ENCODE assay signal across 22 cellular contexts in genomic region chr1:16213013-16213412, GRCh38. TPM values are rescaled to one million over a fixed set of nuclear protein-coding genes. Genes with fewer than 3 reads are reported as not detected.
DNase-seq lines count a peak whose midpoint lies in the region; ATAC-seq and TF ChIP-seq lines count a peak whose summit lies in the region.
"Had no signal": no experiment of that assay in that cellular context is flagged by ENCODE, and none has a peak within 500 bp of the region (broad histone marks: within the 10 kb centered on the region; RNA-seq: fewer than 3 reads in every experiment).

No MANE protein-coding gene starts in this region.

- H3K9ac ChIP-seq in parathyroid adenoma, result no peak overlapping the region

- peaks cover 8% of the 10 kb centered on the region for H3K27me3 ChIP-seq in GM23338 (ENCODE audit: insufficient read depth)
- no peaks in the 10 kb centered on the region for H3K27me3 ChIP-seq in parathyroid adenoma (ENCODE audit: control insufficient read depth, insufficient read depth, low read length)
- H3K27me3 ChIP-seq: testis had no signal

- H3K4me3 Mint-ChIP-seq in GM23338, result peak overlapping the region; percentile 81
- H3K4me3 Mint-ChIP-seq in WTC11, result peak overlapping the region; percentile 76
- H3K4me3 Mint-ChIP-seq in activated CD8-positive, alpha-beta T cell treated with anti-CD3 and anti-CD28 coated beads for 36 hours, result no peak overlapping the region
- H3K4me3 Mint-ChIP-seq: activated T-helper 17 cell treated with anti-CD3 and anti-CD28 coated beads, Interleukin-2, amount 50 U/mL, for 72 hours; CD4-positive, alpha-beta memory T cell; T-helper 17 cell had no signal

- ATAC-seq in GM23338, result no peak
- no peak for ATAC-seq in WTC11
- no peak for ATAC-seq in GM18907 (IDR thresholded peaks at IDR 0.05; ENCODE audit: unreplicated experiment)
- no peak for ATAC-seq in activated CD8-positive, alpha-beta T cell treated with anti-CD3 and anti-CD28 coated beads for 36 hours
- ATAC-seq: activated naive CD4-positive, alpha-beta T cell treated with anti-CD3 and anti-CD28 coated beads, Interleukin-2, amount 50 U/mL, for 72 hours; activated T-helper 17 cell treated with anti-CD3 and anti-CD28 coated beads, Interleukin-2, amount 50 U/mL, for 72 hours; naive thymus-derived CD4-positive, alpha-beta T cell; Panc1; T-helper 17 cell had no signal

- H2AFZ ChIP-seq in GM23338 (peak overlapping the region; percentile 70), parathyroid adenoma (peak overlapping the region; percentile 60)

- DNase-seq in GM23338 (ENCODE audit: low spot score), result no peak
- DNase-seq in WTC11 (ENCODE audit: low spot score), result no peak
- no peak for DNase-seq in activated naive CD4-positive, alpha-beta T cell (lab: John Stamatoyannopoulos, UW)
- no peak for DNase-seq in nucleus accumbens (lab: John Stamatoyannopoulos, UW)
- no peak for DNase-seq in activated CD8-positive, alpha-beta T cell treated with anti-CD3 and anti-CD28 coated beads for 36 hours
- DNase-seq: CD4-positive, alpha-beta memory T cell; hypothalamus; left ventricle myocardium inferior; naive thymus-derived CD4-positive, alpha-beta T cell; NCI-H2081 treated with DMSO at 0.1 percent for 48 hours; NCI-H774; retina; SHP77; stimulated activated naive CD4-positive, alpha-beta T cell; T-helper 17 cell; testis had no signal

- H3K4me1 ChIP-seq in GM23338 (ENCODE audit: insufficient read depth), result peaks cover 52% of the 10 kb centered on the region
- peaks cover 3% of the 10 kb centered on the region for H3K4me1 ChIP-seq in parathyroid adenoma

- peaks cover 11% of the 10 kb centered on the region; the same call in 1 of the 2 replicates for H3F3A ChIP-seq in GM23338 (replicated peaks; ENCODE audit: low read depth)

- H3K79me2 ChIP-seq in GM23338 (replicated peaks; ENCODE audit: insufficient read depth) (peaks cover 30% of the 10 kb centered on the region), parathyroid adenoma (no peaks in the 10 kb centered on the region)

- H3K36me3 ChIP-seq in GM23338 (ENCODE audit: insufficient read depth) (no peaks in the 10 kb centered on the region), parathyroid adenoma (ENCODE audit: control insufficient read depth, insufficient read depth, low read length) (no peaks in the 10 kb centered on the region)
- H3K36me3 ChIP-seq: left ventricle myocardium inferior had no signal

- POLR2A ChIA-PET in WTC11 (lab: Charles Lee), result interaction anchor here (0.6 to 1.3 kb wide), 3 partner anchors 13 to 59 kb away, joined by 3 to 6 read pairs (median 4); no protein-coding TSS in a partner anchor
- POLR2A ChIA-PET in activated CD8-positive, alpha-beta T cell treated with anti-CD3 and anti-CD28 coated beads for 36 hours (lab: Charles Lee), result no interaction called here

- no peaks in the 10 kb centered on the region for H3K9me3 ChIP-seq in iPS-18c (ENCODE audit: control insufficient read depth, insufficient read depth, low read length)
- H3K9me3 ChIP-seq in parathyroid adenoma (ENCODE audit: control insufficient read depth, low read length), result no peaks in the 10 kb centered on the region
- H3K9me3 ChIP-seq: left ventricle myocardium inferior, testis had no signal

- H3K27ac ChIP-seq in GM23338 (ENCODE audit: low read depth) (no peak overlapping the region; the same call in 1 of the 2 replicates), parathyroid adenoma (peak overlapping the region; percentile 4)
- H3K27ac ChIP-seq: left ventricle myocardium inferior, testis had no signal

- H3K27ac Mint-ChIP-seq in GM23338 (peak overlapping the region; percentile 40; the same call in 1 of the 2 replicates), WTC11 (peak overlapping the region; percentile 11; the same call in 1 of the 2 replicates)
- no peak overlapping the region for H3K27ac Mint-ChIP-seq in activated CD8-positive, alpha-beta T cell treated with anti-CD3 and anti-CD28 coated beads for 36 hours
- H3K27ac Mint-ChIP-seq: activated naive CD4-positive, alpha-beta T cell treated with anti-CD3 and anti-CD28 coated beads, Interleukin-2, amount 50 U/mL, for 72 hours; activated T-helper 17 cell treated with anti-CD3 and anti-CD28 coated beads, Interleukin-2, amount 50 U/mL, for 72 hours; naive thymus-derived CD4-positive, alpha-beta T cell; T-helper 17 cell had no signal

- H3K4me2 ChIP-seq in GM23338 (peak overlapping the region; percentile 94), parathyroid adenoma (ENCODE audit: low read length) (peak overlapping the region; percentile 75)

- no peaks in the 10 kb centered on the region for H3K9me2 ChIP-seq in GM23338 (ENCODE audit: insufficient read depth)

- TF ChIP-seq CTCF in GM23338 (conservative IDR thresholded peaks at IDR 0.05; ENCODE audit: low read depth in 2 of 2) (no peak), WTC11 (IDR thresholded peaks at IDR 0.05) (no peak), parathyroid adenoma (IDR thresholded peaks at IDR 0.05) (no peak)
- TF ChIP-seq CTCF in activated CD8-positive, alpha-beta T cell treated with anti-CD3 and anti-CD28 coated beads for 36 hours (IDR thresholded peaks at IDR 0.05), result no peak

- no peaks in the 10 kb centered on the region; the same call in 1 of the 2 replicates for H4K20me1 ChIP-seq in GM23338 (replicated peaks; ENCODE audit: insufficient read depth)

- CTCF ChIA-PET in WTC11 (lab: Charles Lee), result interaction anchor here (1.0 to 2.5 kb wide), 7 partner anchors 13 to 150 kb away, joined by 3 to 11 read pairs (median 7); no protein-coding TSS in a partner anchor
- CTCF ChIA-PET in activated CD8-positive, alpha-beta T cell treated with anti-CD3 and anti-CD28 coated beads for 36 hours (lab: Charles Lee), result interaction anchor here (1.0 kb wide), 1 partner anchor 8 kb away, joined by 3 read pairs; no protein-coding TSS in a partner anchor

- intact Hi-C loops in activated CD8-positive, alpha-beta T cell treated with anti-CD3 and anti-CD28 coated beads for 36 hours (cut with micrococcal nuclease), result no loop called here

- H3K4me3 ChIP-seq in GM23338 (peak overlapping the region; percentile 70), iPS-18c (ENCODE audit: insufficient read depth, low read depth, low read length) (0 out of 2 replicates have a peak overlapping the region, but pooled peaks have one; percentile 31), parathyroid adenoma (ENCODE audit: low read depth, low read length) (no peak overlapping the region)
- H3K4me3 ChIP-seq: left ventricle myocardium inferior, testis had no signal

- H3K27me3 Mint-ChIP-seq in GM23338 (ENCODE audit: insufficient read depth, low read depth, poor library complexity), result peaks cover 22% of the 10 kb centered on the region
- H3K27me3 Mint-ChIP-seq in WTC11 (ENCODE audit: low read depth), result peaks cover 10% of the 10 kb centered on the region
- no peaks in the 10 kb centered on the region for H3K27me3 Mint-ChIP-seq in activated CD8-positive, alpha-beta T cell treated with anti-CD3 and anti-CD28 coated beads for 36 hours
- H3K27me3 Mint-ChIP-seq: activated T-helper 17 cell treated with anti-CD3 and anti-CD28 coated beads, Interleukin-2, amount 50 U/mL, for 72 hours; CD4-positive, alpha-beta memory T cell; T-helper 17 cell had no signal

- H3K36me3 Mint-ChIP-seq in GM23338 (ENCODE audit: low read depth), result peaks cover 3% of the 10 kb centered on the region; the same call in 1 of the 3 replicates
- H3K36me3 Mint-ChIP-seq in WTC11, result no peaks in the 10 kb centered on the region
- H3K36me3 Mint-ChIP-seq in activated CD8-positive, alpha-beta T cell treated with anti-CD3 and anti-CD28 coated beads for 36 hours (ENCODE audit: low read depth), result no peaks in the 10 kb centered on the region
- H3K36me3 Mint-ChIP-seq: activated naive CD4-positive, alpha-beta T cell treated with anti-CD3 and anti-CD28 coated beads, Interleukin-2, amount 50 U/mL, for 72 hours; CD4-positive, alpha-beta memory T cell; naive thymus-derived CD4-positive, alpha-beta T cell had no signal

- H3K4me1 Mint-ChIP-seq in GM23338 (peaks cover 47% of the 10 kb centered on the region), WTC11 (peaks cover 54% of the 10 kb centered on the region)
- peaks cover 17% of the 10 kb centered on the region for H3K4me1 Mint-ChIP-seq in activated CD8-positive, alpha-beta T cell treated with anti-CD3 and anti-CD28 coated beads for 36 hours (ENCODE audit: low read depth)

- H3K9me3 Mint-ChIP-seq in GM23338 (no peaks in the 10 kb centered on the region), WTC11 (no peaks in the 10 kb centered on the region)
- no peaks in the 10 kb centered on the region for H3K9me3 Mint-ChIP-seq in activated CD8-positive, alpha-beta T cell treated with anti-CD3 and anti-CD28 coated beads for 36 hours
- H3K9me3 Mint-ChIP-seq: activated naive CD4-positive, alpha-beta T cell treated with anti-CD3 and anti-CD28 coated beads, Interleukin-2, amount 50 U/mL, for 72 hours; activated T-helper 17 cell treated with anti-CD3 and anti-CD28 coated beads, Interleukin-2, amount 50 U/mL, for 72 hours; CD4-positive, alpha-beta memory T cell; naive thymus-derived CD4-positive, alpha-beta T cell had no signal

TF ChIP-seq in GM23338, 12 proteins besides CTCF, POLR2A, EP300 and RAD21 (continues in another document):
- no peak for TF ChIP-seq CREB1 (CRISPR knock-in tag; IDR thresholded peaks at IDR 0.05; ENCODE audit: low read depth)
- TF ChIP-seq STAT1 (IDR thresholded peaks at IDR 0.05; ENCODE audit: unreplicated experiment), result no peak
- TF ChIP-seq NANOG (IDR thresholded peaks at IDR 0.05; ENCODE audit: borderline replicate concordance), result no peak

TF ChIP-seq in WTC11, 78 proteins besides CTCF, POLR2A, EP300 and RAD21:
- TF ChIP-seq TEAD4 (CRISPR knock-in tag; IDR thresholded peaks at IDR 0.05) (0 out of 2 replicates have a peak, but pooled peaks have one; percentile 19), CREB1 (CRISPR knock-in tag; IDR thresholded peaks at IDR 0.05) (no peak)

RNA-seq across cellular contexts. Expression of gene ARHGEF19, which starts 0.6 kb away (rescaled TPM):
- total RNA-seq in GM23338 (2014; rRNA removed; shearing (Covaris generic)), result 37.5 and 46.4 TPM in 2 replicates
- 19.5 and 22.5 TPM in 2 replicates for polyA plus RNA-seq in GM23338 (2016; fragmentation: Nextera tagmentation; extraction: Ambion mirVana)
- total RNA-seq in WTC11 (2021), result 51.1 to 53.1 TPM (median 52.9 TPM) in 3 replicates
- 1 to 10 TPM; 5.7 to 7.4 TPM for total RNA-seq in activated CD8-positive, alpha-beta T cell treated with anti-CD3 and anti-CD28 coated beads for 36 hours

RNA-seq across cellular contexts. Expression of gene CPLANE2, which starts 24.0 kb away (rescaled TPM):
- 1.6 and 1.8 TPM in 2 replicates for total RNA-seq in GM23338 (2014; rRNA removed; shearing (Covaris generic))
- 0.44 and 1.1 TPM in 2 replicates for polyA plus RNA-seq in GM23338 (2016; fragmentation: Nextera tagmentation; extraction: Ambion mirVana)
- total RNA-seq in WTC11 (2021), result 3.9 to 5.0 TPM (median 4.9 TPM) in 3 replicates
- 1 to 10 TPM; 1.2 to 1.4 TPM for total RNA-seq in activated CD8-positive, alpha-beta T cell treated with anti-CD3 and anti-CD28 coated beads for 36 hours

RNA-seq across cellular contexts. Expression of gene EPHA2, which starts 57.1 kb away (rescaled TPM):
- 35.0 and 51.2 TPM in 2 replicates for total RNA-seq in GM23338 (2014; rRNA removed; shearing (Covaris generic))
- polyA plus RNA-seq in GM23338 (2016; fragmentation: Nextera tagmentation; extraction: Ambion mirVana), result 7.5 and 8.5 TPM in 2 replicates
- total RNA-seq in WTC11 (2021), result 31.4 to 44.4 TPM (median 31.7 TPM) in 3 replicates
- not detected for total RNA-seq in activated CD8-positive, alpha-beta T cell treated with anti-CD3 and anti-CD28 coated beads for 36 hours
- total RNA-seq: CD4-positive, alpha-beta memory T cell; T-helper 17 cell had no signal
- polyA plus RNA-seq: CD4-positive, alpha-beta memory T cell had no signal

Comparison
In these comparisons a context has a peak if more than half of its experiments do, and no peak if none do; other contexts are left out.
1. RNA of gene EPHA2, which starts 57.1 kb away (total RNA-seq): 35.0 to 51.2 TPM in GM23338 and 31.4 to 44.4 TPM in WTC11; not detected in activated CD8-positive, alpha-beta T cell treated with anti-CD3 and anti-CD28 coated beads for 36 hours; every median in the first group is over 10 times any median in the second.